Comparison of ENCODE assay signal across 1 cellular context in genomic region chr19:14432817-14433453, GRCh38.
A peak's percentile ranks its signal among the peaks of the same experiment; 100 is the strongest.
TF ChIP-seq lines count a peak whose summit lies in the region.

Gene PKN1, plus strand, starts transcription at chr19:14433306. Its CDS starts 216 bp downstream, at chr19:14433522.

TF ChIP-seq in HCT116, 20 proteins besides CTCF, POLR2A, EP300 and RAD21 (continued from another document):
- TF ChIP-seq ZBTB33 (IDR thresholded peaks at IDR 0.05; ENCODE audit: extremely low read depth, insufficient replicate concordance, low read length), result no peak
- TF ChIP-seq YY1 (IDR thresholded peaks at IDR 0.05; ENCODE audit: extremely low read depth, insufficient replicate concordance, low read depth, low read length), result no peak
- TF ChIP-seq SIN3A (IDR thresholded peaks at IDR 0.05; ENCODE audit: low read depth), result 0 out of 2 replicates have a peak, but pooled peaks have one; percentile 36
- TF ChIP-seq, protein P1, sequence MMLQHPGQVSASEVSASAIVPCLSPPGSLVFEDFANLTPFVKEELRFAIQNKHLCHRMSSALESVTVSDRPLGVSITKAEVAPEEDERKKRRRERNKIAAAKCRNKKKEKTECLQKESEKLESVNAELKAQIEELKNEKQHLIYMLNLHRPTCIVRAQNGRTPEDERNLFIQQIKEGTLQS (IDR thresholded peaks at IDR 0.05), result no peak
- peak; percentile 18; the same call in 1 of the 2 replicates for TF ChIP-seq POLR2AphosphoS5 (IDR thresholded peaks at IDR 0.05; ENCODE audit: low read depth, low read length)
- peak; percentile 54; the same call in 1 of the 2 replicates for TF ChIP-seq EGR1 (IDR thresholded peaks at IDR 0.05; ENCODE audit: low read depth)
- TF ChIP-seq ZFX (IDR thresholded peaks at IDR 0.05), result 0 out of 2 replicates have a peak, but pooled peaks have one; percentile 85
- TF ChIP-seq, protein P2, sequence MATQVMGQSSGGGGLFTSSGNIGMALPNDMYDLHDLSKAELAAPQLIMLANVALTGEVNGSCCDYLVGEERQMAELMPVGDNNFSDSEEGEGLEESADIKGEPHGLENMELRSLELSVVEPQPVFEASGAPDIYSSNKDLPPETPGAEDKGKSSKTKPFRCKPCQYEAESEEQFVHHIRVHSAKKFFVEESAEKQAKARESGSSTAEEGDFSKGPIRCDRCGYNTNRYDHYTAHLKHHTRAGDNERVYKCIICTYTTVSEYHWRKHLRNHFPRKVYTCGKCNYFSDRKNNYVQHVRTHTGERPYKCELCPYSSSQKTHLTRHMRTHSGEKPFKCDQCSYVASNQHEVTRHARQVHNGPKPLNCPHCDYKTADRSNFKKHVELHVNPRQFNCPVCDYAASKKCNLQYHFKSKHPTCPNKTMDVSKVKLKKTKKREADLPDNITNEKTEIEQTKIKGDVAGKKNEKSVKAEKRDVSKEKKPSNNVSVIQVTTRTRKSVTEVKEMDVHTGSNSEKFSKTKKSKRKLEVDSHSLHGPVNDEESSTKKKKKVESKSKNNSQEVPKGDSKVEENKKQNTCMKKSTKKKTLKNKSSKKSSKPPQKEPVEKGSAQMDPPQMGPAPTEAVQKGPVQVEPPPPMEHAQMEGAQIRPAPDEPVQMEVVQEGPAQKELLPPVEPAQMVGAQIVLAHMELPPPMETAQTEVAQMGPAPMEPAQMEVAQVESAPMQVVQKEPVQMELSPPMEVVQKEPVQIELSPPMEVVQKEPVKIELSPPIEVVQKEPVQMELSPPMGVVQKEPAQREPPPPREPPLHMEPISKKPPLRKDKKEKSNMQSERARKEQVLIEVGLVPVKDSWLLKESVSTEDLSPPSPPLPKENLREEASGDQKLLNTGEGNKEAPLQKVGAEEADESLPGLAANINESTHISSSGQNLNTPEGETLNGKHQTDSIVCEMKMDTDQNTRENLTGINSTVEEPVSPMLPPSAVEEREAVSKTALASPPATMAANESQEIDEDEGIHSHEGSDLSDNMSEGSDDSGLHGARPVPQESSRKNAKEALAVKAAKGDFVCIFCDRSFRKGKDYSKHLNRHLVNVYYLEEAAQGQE (IDR thresholded peaks at IDR 0.05; ENCODE audit: low read depth), result no peak
- no peak for TF ChIP-seq SRF (IDR thresholded peaks at IDR 0.05; ENCODE audit: low read depth)
- no peak for TF ChIP-seq ELF1 (IDR thresholded peaks at IDR 0.05; ENCODE audit: borderline replicate concordance, low read depth)
- no peak for TF ChIP-seq EZH2 (IDR thresholded peaks at IDR 0.05)
- no peak for TF ChIP-seq EZH2phosphoT487 (IDR thresholded peaks at IDR 0.05; ENCODE audit: borderline replicate concordance)
